17 cellular contexts compared by ENCODE assay signal in the genomic region with DNA sequence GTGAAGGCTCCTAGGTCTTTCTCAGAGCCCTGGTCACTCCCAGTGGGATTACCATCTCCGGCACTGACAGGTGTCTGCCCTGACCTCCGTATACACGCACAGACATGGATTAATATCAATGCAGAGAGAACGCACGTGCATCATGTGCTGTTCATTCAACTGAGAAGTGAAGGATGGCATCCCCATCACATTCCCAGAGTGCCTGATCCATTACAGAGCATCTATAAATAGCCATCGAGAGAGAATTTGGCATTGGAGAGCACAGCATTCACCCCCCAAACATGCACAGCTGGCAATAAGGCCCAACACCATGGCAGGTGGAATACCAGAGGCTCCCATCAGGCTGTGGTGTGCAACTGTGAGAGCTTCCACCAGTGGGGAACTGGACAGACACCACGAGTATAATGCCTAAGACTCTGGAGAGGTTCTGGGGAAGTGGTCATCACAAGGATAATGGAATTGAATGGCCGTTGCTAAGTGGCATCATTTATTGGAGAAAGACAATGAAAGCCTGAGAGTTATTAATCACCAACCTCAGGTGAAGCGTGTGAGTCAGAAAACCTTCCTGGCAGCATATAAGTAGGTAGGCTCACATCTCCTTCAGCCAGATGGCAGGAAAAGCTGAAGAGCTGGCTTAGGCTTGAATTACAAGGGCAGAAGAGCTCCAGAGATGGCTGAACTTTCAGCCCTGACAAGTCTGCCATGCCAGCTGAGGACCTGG.
A peak's percentile ranks its signal among the peaks of the same experiment; 100 is the strongest.
DNase-seq lines count a peak whose midpoint lies in the region; ATAC-seq and TF ChIP-seq lines count a peak whose summit lies in the region.
"Had no signal": no experiment of that assay in that cellular context is flagged by ENCODE, and none has a peak within 500 bp of the region (broad histone marks: within the 10 kb centered on the region; RNA-seq: fewer than 3 reads in every experiment).

No MANE protein-coding gene starts in this region.

- no peak overlapping the region for H3K4me3 Mint-ChIP-seq in activated CD4-positive, alpha-beta memory T cell treated with anti-CD3 and anti-CD28 coated beads for 36 hours
- no peak overlapping the region for H3K4me3 Mint-ChIP-seq in type B pancreatic cell
- H3K4me3 Mint-ChIP-seq: CD8-positive, alpha-beta T cell had no signal

- H3K36me3 ChIP-seq in left ventricle myocardium inferior = no peaks in the 10 kb centered on the region
- H3K36me3 ChIP-seq: left lung, pancreas, stomach, upper lobe of left lung had no signal

- H3K36me3 Mint-ChIP-seq in activated CD4-positive, alpha-beta memory T cell treated with anti-CD3 and anti-CD28 coated beads for 36 hours = peaks cover 3% of the 10 kb centered on the region
- H3K36me3 Mint-ChIP-seq in type B pancreatic cell = no peaks in the 10 kb centered on the region
- H3K36me3 Mint-ChIP-seq: CD8-positive, alpha-beta T cell had no signal

- POLR2A ChIA-PET in activated CD4-positive, alpha-beta memory T cell treated with anti-CD3 and anti-CD28 coated beads for 36 hours (lab: Charles Lee) = no interaction called here

- no peak overlapping the region for H3K4me3 ChIP-seq in left ventricle myocardium inferior
- H3K4me3 ChIP-seq: coronary artery, left lung, pancreas, stomach, upper lobe of left lung had no signal

- H3K27me3 ChIP-seq in left ventricle myocardium inferior (ENCODE audit: low read depth) = no peaks in the 10 kb centered on the region
- H3K27me3 ChIP-seq: left lung, pancreas, stomach, upper lobe of left lung had no signal

- no peak for DNase-seq in Right ventricle myocardium superior
- DNase-seq in left ventricle myocardium inferior = no peak
- DNase-seq in RPMI7951 (ENCODE audit: low read depth) = peak; percentile 29
- DNase-seq in left cardiac atrium = no peak
- DNase-seq in activated CD4-positive, alpha-beta memory T cell treated with anti-CD3 and anti-CD28 coated beads for 36 hours = no peak
- no peak for DNase-seq in type B pancreatic cell (ENCODE audit: extremely low spot score, unreplicated experiment)
- DNase-seq: activated CD4-positive, alpha-beta T cell treated with anti-CD3 and anti-CD28 coated beads for 4 hours; activated naive CD4-positive, alpha-beta T cell treated with Interleukin-2 at 50 U/mL for 16 hours; CD8-positive, alpha-beta T cell; H7; left lung; NCI-H82; stomach; upper lobe of left lung had no signal

- peaks cover 28% of the 10 kb centered on the region for H3K4me1 ChIP-seq in left ventricle myocardium inferior
- H3K4me1 ChIP-seq: pancreas had no signal

- no peaks in the 10 kb centered on the region for H3K27me3 Mint-ChIP-seq in activated CD4-positive, alpha-beta memory T cell treated with anti-CD3 and anti-CD28 coated beads for 36 hours
- H3K27me3 Mint-ChIP-seq in type B pancreatic cell = no peaks in the 10 kb centered on the region

- H3K9me3 Mint-ChIP-seq in activated CD4-positive, alpha-beta memory T cell treated with anti-CD3 and anti-CD28 coated beads for 36 hours = no peaks in the 10 kb centered on the region
- no peaks in the 10 kb centered on the region for H3K9me3 Mint-ChIP-seq in type B pancreatic cell
- H3K9me3 Mint-ChIP-seq: CD8-positive, alpha-beta T cell had no signal

- intact Hi-C loops in Right ventricle myocardium superior (cut with DNase I) = no loop called here
- intact Hi-C loops in left ventricle myocardium inferior (cut with micrococcal nuclease) = no loop called here
- intact Hi-C loops in left cardiac atrium (cut with DNase I) = loop anchor here in 1 of 2 donors (10.0 kb wide), 1 partner anchor 247 kb away; a partner anchor contains a TSS
- intact Hi-C loops in activated CD4-positive, alpha-beta memory T cell treated with anti-CD3 and anti-CD28 coated beads for 36 hours (cut with micrococcal nuclease) = no loop called here

- H3K9me3 ChIP-seq in left ventricle myocardium inferior (replicated peaks) = no peaks in the 10 kb centered on the region
- H3K9me3 ChIP-seq: left lung, pancreas, stomach, upper lobe of left lung had no signal

- no peak overlapping the region for H3K27ac Mint-ChIP-seq in activated CD4-positive, alpha-beta memory T cell treated with anti-CD3 and anti-CD28 coated beads for 36 hours
- H3K27ac Mint-ChIP-seq in type B pancreatic cell = no peak overlapping the region
- H3K27ac Mint-ChIP-seq: CD8-positive, alpha-beta T cell had no signal

- CTCF ChIA-PET in activated CD4-positive, alpha-beta memory T cell treated with anti-CD3 and anti-CD28 coated beads for 36 hours (lab: Charles Lee) = no interaction called here

- H3K27ac ChIP-seq in left ventricle myocardium inferior (replicated peaks) = no peak overlapping the region
- H3K27ac ChIP-seq: coronary artery, left lung, pancreas, stomach, upper lobe of left lung had no signal

- ATAC-seq in Right ventricle myocardium superior (ENCODE audit: poor library complexity) (peak; percentile 51), left cardiac atrium (peak; percentile 39 to 58), HG02759 (IDR thresholded peaks at IDR 0.05; ENCODE audit: unreplicated experiment) (no peak)
- ATAC-seq: CD8-positive, alpha-beta T cell; left lung; pancreas had no signal

- TF ChIP-seq CTCF in left ventricle myocardium inferior (IDR thresholded peaks at IDR 0.05; ENCODE audit: borderline replicate concordance) (no peak), type B pancreatic cell (conservative IDR thresholded peaks at IDR 0.05) (no peak)

- H3K4me1 Mint-ChIP-seq in activated CD4-positive, alpha-beta memory T cell treated with anti-CD3 and anti-CD28 coated beads for 36 hours (ENCODE audit: low read depth) = peaks cover 20% of the 10 kb centered on the region
- H3K4me1 Mint-ChIP-seq in type B pancreatic cell (ENCODE audit: unreplicated experiment) = peaks cover 3% of the 10 kb centered on the region
